ENCODE assay signal across 30 cellular contexts in genomic region chr12:88245905-88246304, GRCh38.
"Had no signal": no experiment of that assay in that cellular context is flagged by ENCODE, and none has a peak within 500 bp of the region (broad histone marks: within the 10 kb centered on the region; RNA-seq: fewer than 3 reads in every experiment).

No MANE protein-coding gene starts in this region.

- H3K79me2 ChIP-seq: hepatocyte had no signal

- H2AFZ ChIP-seq: hepatocyte had no signal

- H3K4me1 ChIP-seq: ascending aorta, colonic mucosa, gastrocnemius medialis, prostate gland, uterus had no signal

- DNase-seq: activated CD4-positive, alpha-beta T cell treated with anti-CD3 and anti-CD28 coated beads for 4 hours; activated CD4-positive, alpha-beta T cell treated with anti-CD3 and anti-CD28 coated beads, Interleukin-2, amount 50 U/mL, for 48 hours; activated CD4-positive, CD25-positive, alpha-beta regulatory T cell; activated CD8-positive, alpha-beta memory T cell treated with anti-CD3 and anti-CD28 coated beads for 24 hours; activated effector memory CD4-positive, alpha-beta T cell treated with Interleukin-2 at 50 U/mL for 16 hours; activated naive CD4-positive, alpha-beta T cell treated with anti-CD3 and anti-CD28 coated beads for 36 hours; activated naive CD8-positive, alpha-beta T cell treated with anti-CD3 and anti-CD28 coated beads for 36 hours; cerebellar nuclear complex; colonic mucosa; dorsolateral prefrontal cortex; effector memory CD4-positive, alpha-beta T cell; erythroblast; gastrocnemius medialis; glutamatergic neuron; left colon; midbrain; naive thymus-derived CD4-positive, alpha-beta T cell; ovary; retina; sigmoid colon; small intestine; stimulated activated CD4-positive, alpha-beta T cell treated with anti-CD3 and anti-CD28 coated beads, Interleukin-4, amount 100 ng/mL, for 24 hours; T-helper 1 cell; uterus had no signal

- H3K27ac ChIP-seq: ascending aorta, cardiac muscle cell, colonic mucosa, dorsolateral prefrontal cortex, gastrocnemius medialis, hepatocyte, ovary, prostate gland, sigmoid colon, uterus had no signal

- H3K4me2 ChIP-seq: hepatocyte had no signal

- H3K4me3 ChIP-seq: ascending aorta, cardiac muscle cell, colonic mucosa, dorsolateral prefrontal cortex, gastrocnemius medialis, hepatocyte, ovary, prostate gland, sigmoid colon, uterus had no signal

- FAIRE-seq: keratinocyte, small intestine had no signal

- ATAC-seq: gastrocnemius medialis; left colon; naive thymus-derived CD4-positive, alpha-beta T cell; stimulated activated effector memory CD8-positive, alpha-beta T cell treated with anti-CD3 and anti-CD28 coated beads, Interleukin-12 subunit alpha, Interleukin-12 subunit beta, amount 100 ng/mL, for 72 hours had no signal

- H3K27me3 ChIP-seq: ascending aorta, cardiac muscle cell, colonic mucosa, dorsolateral prefrontal cortex, gastrocnemius medialis, hepatocyte, ovary, sigmoid colon, uterus had no signal

- H3K36me3 ChIP-seq: ascending aorta, cardiac muscle cell, colonic mucosa, gastrocnemius medialis, ovary, prostate gland, sigmoid colon, uterus had no signal

- H3K9me3 ChIP-seq: ascending aorta, colonic mucosa, gastrocnemius medialis, ovary, prostate gland, sigmoid colon, uterus had no signal
